32 cellular contexts compared by ENCODE assay signal in the genomic region with DNA sequence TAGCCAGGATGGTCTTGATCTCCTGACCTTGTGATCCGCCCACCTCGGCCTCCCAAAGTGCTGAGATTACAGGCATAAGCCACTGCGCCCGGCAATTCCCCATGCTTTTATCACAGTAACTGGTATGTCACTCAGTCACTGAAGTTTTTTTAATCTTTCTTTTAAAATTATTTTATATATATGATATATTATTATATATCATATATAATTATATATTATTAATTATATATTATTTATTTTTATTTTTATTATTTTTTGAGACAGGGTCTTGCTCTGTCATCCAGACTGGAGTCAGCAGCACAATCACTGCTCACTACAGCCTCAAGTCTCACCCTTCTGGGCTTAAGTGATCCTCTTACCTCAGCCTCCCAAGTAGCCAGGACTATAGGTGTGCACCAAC.
"Had no signal": no experiment of that assay in that cellular context is flagged by ENCODE, and none has a peak within 500 bp of the region (broad histone marks: within the 10 kb centered on the region; RNA-seq: fewer than 3 reads in every experiment).

No MANE protein-coding gene starts in this region.

- H3K27me3 ChIP-seq: adrenal gland, body of pancreas, brain microvascular endothelial cell, breast epithelium had no signal

- FAIRE-seq: astrocyte had no signal

- H3K27ac ChIP-seq: adrenal gland, body of pancreas, brain microvascular endothelial cell, breast epithelium, WERI-Rb-1 had no signal

- H3K36me3 ChIP-seq: adrenal gland, brain microvascular endothelial cell, breast epithelium had no signal

- H3K9me3 ChIP-seq: adrenal gland, body of pancreas, breast epithelium had no signal

- H3K4me3 ChIP-seq: adrenal gland, body of pancreas, breast epithelium had no signal

- DNase-seq: activated B cell treated with CpG ODN at 0.5 μM for 24 hours; activated CD4-positive, alpha-beta memory T cell treated with anti-CD3 and anti-CD28 coated beads for 36 hours; activated CD4-positive, alpha-beta T cell treated with anti-CD3 and anti-CD28 coated beads for 4 hours; activated CD4-positive, alpha-beta T cell treated with anti-CD3 and anti-CD28 coated beads, Interleukin-2, amount 10 ng/mL, durations not matched to agents 24 days and 14 days; activated CD4-positive, alpha-beta T cell treated with anti-CD3 and anti-CD28 coated beads, Interleukin-2, amount 50 U/mL, for 1 hour; activated CD4-positive, alpha-beta T cell treated with anti-CD3 and anti-CD28 coated beads, Interleukin-2, amount 50 U/mL, for 4 hours; activated CD4-positive, CD25-positive, alpha-beta regulatory T cell treated with anti-CD3 and anti-CD28 coated beads, Interleukin-2, amount 50 U/mL, for 72 hours; activated CD8-positive, alpha-beta memory T cell treated with anti-CD3 and anti-CD28 coated beads, Interleukin-2, amount 50 U/mL, for 4 hours; activated CD8-positive, alpha-beta T cell treated with anti-CD3 and anti-CD28 coated beads for 36 hours; activated effector memory CD4-positive, alpha-beta T cell treated with anti-CD3 and anti-CD28 coated beads, Interleukin-2, amount 50 U/mL, for 16 hours; activated gamma-delta T cell treated with Interleukin-2 at 50 U/mL for 16 hours; activated naive CD4-positive, alpha-beta T cell; activated naive CD4-positive, alpha-beta T cell treated with anti-CD3 and anti-CD28 coated beads for 36 hours; activated naive CD4-positive, alpha-beta T cell treated with anti-CD3 and anti-CD28 coated beads, Interleukin-2, amount 50 U/mL, for 16 hours; activated naive CD8-positive, alpha-beta T cell treated with anti-CD3 and anti-CD28 coated beads for 36 hours; activated T-cell treated with anti-CD3 and anti-CD28 coated beads for 4 hours; activated T-cell treated with anti-CD3 and anti-CD28 coated beads, Interleukin-2, amount 50 U/mL, for 1 hour; activated T-cell treated with anti-CD3 and anti-CD28 coated beads, Interleukin-2, amount 50 U/mL, for 4 hours; activated T-cell treated with anti-CD3 and anti-CD28 coated beads, Interleukin-2, amount 50 U/mL, for 72 hours; adrenal gland; amniotic stem cell; aorta; body of pancreas; brain microvascular endothelial cell; caudate nucleus; cerebellar nuclear complex; T-helper 1 cell; T-helper 2 cell; T-helper 9 cell; WERI-Rb-1 had no signal
